In the genomic region with DNA sequence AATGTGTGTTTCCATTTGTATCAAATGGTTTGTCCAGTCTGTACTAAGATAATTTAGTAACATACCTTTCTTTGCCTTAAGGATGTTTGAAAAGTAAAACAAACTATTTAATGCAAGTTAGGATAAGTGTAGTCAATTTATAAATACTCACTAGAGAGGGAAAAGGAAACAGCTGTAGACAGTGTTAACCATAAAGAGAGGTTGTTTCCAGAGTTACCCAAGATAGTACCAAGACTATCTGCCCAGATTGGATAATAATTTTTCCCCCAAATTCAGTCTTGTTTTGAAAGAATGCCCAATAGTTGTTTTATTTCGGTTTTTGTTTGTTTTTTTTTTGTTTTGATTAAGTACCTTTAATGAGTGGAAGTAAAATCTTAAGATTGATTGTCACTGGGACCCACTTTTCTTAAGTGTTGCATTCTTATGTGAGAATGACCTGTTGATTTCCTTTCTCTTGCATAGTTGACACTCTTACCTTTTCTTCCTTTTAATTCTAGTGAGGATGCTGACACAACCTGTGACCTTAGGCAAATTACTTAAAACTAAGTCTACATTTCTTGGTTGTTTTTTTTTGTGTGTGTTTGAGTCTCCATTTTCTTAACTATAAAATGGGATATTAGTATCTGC, we compare ENCODE assay signal across 14 cellular contexts. TPM values are rescaled to one million over a fixed set of nuclear protein-coding genes. Genes with fewer than 3 reads are reported as not detected.
DNase-seq lines count a peak whose midpoint lies in the region; ATAC-seq, FAIRE-seq and TF ChIP-seq lines count a peak whose summit lies in the region.
"Had no signal": no experiment of that assay in that cellular context is flagged by ENCODE, and none has a peak within 500 bp of the region (broad histone marks: within the 10 kb centered on the region; RNA-seq: fewer than 3 reads in every experiment).

No MANE protein-coding gene starts in this region.

- no peak for DNase-seq in CD4-positive, alpha-beta T cell
- DNase-seq in Kasumi-1 (lab: John Stamatoyannopoulos, UW): peak; percentile 17 to 52
- DNase-seq in tibial artery: no peak
- no peak for DNase-seq in GDM1 (lab: John Stamatoyannopoulos, UW)
- DNase-seq in ecto neural progenitor cell (ENCODE audit: low spot score): no peak
- DNase-seq: activated CD4-positive, alpha-beta T cell treated with anti-CD3 and anti-CD28 coated beads for 4 hours; EL; left cardiac atrium; naive thymus-derived CD8-positive, alpha-beta T cell; SK-N-SH had no signal

- H3K4me1 Mint-ChIP-seq in CD4-positive, alpha-beta T cell (ENCODE audit: low read depth): peaks cover 49% of the 10 kb centered on the region

- ATAC-seq in CD4-positive, alpha-beta T cell (ENCODE audit: poor library complexity): no peak
- ATAC-seq in GM18907 (IDR thresholded peaks at IDR 0.05; ENCODE audit: unreplicated experiment) (peak; percentile 47), HG03039 (IDR thresholded peaks at IDR 0.05; ENCODE audit: unreplicated experiment) (no peak)
- ATAC-seq: left cardiac atrium; naive thymus-derived CD8-positive, alpha-beta T cell had no signal

- H3K27me3 Mint-ChIP-seq in CD4-positive, alpha-beta T cell: no peaks in the 10 kb centered on the region
- H3K27me3 Mint-ChIP-seq: naive thymus-derived CD8-positive, alpha-beta T cell; stimulated activated naive CD8-positive, alpha-beta T cell treated with anti-CD3 and anti-CD28 coated beads, Interleukin-15, Interleukin-2, amounts not matched to agents 100 ng/mL and 50 ng/mL, for 24 hours had no signal

- H3K9me3 ChIP-seq in CD4-positive, alpha-beta T cell (ENCODE audit: control insufficient read depth, low read length): no peaks in the 10 kb centered on the region
- no peaks in the 10 kb centered on the region for H3K9me3 ChIP-seq in tibial artery
- H3K9me3 ChIP-seq: SK-N-SH had no signal

- peak overlapping the region; percentile 22 for H3K27ac Mint-ChIP-seq in CD4-positive, alpha-beta T cell
- H3K27ac Mint-ChIP-seq: stimulated activated naive CD8-positive, alpha-beta T cell treated with anti-CD3 and anti-CD28 coated beads, Interleukin-15, Interleukin-2, amounts not matched to agents 100 ng/mL and 50 ng/mL, for 24 hours had no signal

- H3K36me3 Mint-ChIP-seq in CD4-positive, alpha-beta T cell (ENCODE audit: low read depth): peaks cover 29% of the 10 kb centered on the region

- peaks cover 0 to 19% (median 7%) of the 10 kb centered on the region in 3 donors for H3K36me3 ChIP-seq in tibial artery

- TF ChIP-seq CTCF in CD4-positive, alpha-beta T cell (IDR thresholded peaks at IDR 0.05): no peak
- no peak for TF ChIP-seq CTCF in tibial artery (IDR thresholded peaks at IDR 0.05)

- H3K9me3 Mint-ChIP-seq in CD4-positive, alpha-beta T cell: no peaks in the 10 kb centered on the region
- H3K9me3 Mint-ChIP-seq: naive thymus-derived CD8-positive, alpha-beta T cell; stimulated activated naive CD8-positive, alpha-beta T cell treated with anti-CD3 and anti-CD28 coated beads, Interleukin-15, Interleukin-2, amounts not matched to agents 100 ng/mL and 50 ng/mL, for 24 hours had no signal

- no peak overlapping the region for H3K27ac ChIP-seq in CD4-positive, alpha-beta T cell (ENCODE audit: low read depth, low read length)
- H3K27ac ChIP-seq in tibial artery: no peak overlapping the region

- no peak overlapping the region for H3K4me3 ChIP-seq in tibial artery

- intact Hi-C loops in CD4-positive, alpha-beta T cell (cut with DNase I, micrococcal nuclease): no loop called here
- intact Hi-C loops in tibial artery (cut with DNase I; ENCODE audit: low total_unique reads): no loop called here

- peaks cover 0 to 34% (median 16%) of the 10 kb centered on the region in 4 donors for H3K4me1 ChIP-seq in tibial artery

- no peaks in the 10 kb centered on the region for H3K27me3 ChIP-seq in CD4-positive, alpha-beta T cell (ENCODE audit: control insufficient read depth, insufficient read depth, low read length)
- H3K27me3 ChIP-seq in tibial artery: no peaks in the 10 kb centered on the region

- CTCF ChIA-PET in CD4-positive, alpha-beta T cell (lab: Charles Lee): interaction anchor here (1.6 kb wide), 1 partner anchor 25 kb away, joined by 5 read pairs; no protein-coding TSS in a partner anchor

- POLR2A ChIA-PET in CD4-positive, alpha-beta T cell (lab: Charles Lee): no interaction called here

- peak overlapping the region; percentile 49 for H3K4me3 Mint-ChIP-seq in CD4-positive, alpha-beta T cell
- H3K4me3 Mint-ChIP-seq: stimulated activated naive CD8-positive, alpha-beta T cell treated with anti-CD3 and anti-CD28 coated beads, Interleukin-15, Interleukin-2, amounts not matched to agents 100 ng/mL and 50 ng/mL, for 24 hours had no signal

- FAIRE-seq in endometrium (lab: Jason Lieb, UNC): peak; percentile 21

RNA-seq across cellular contexts. Expression of a gene that starts 12.8 kb away (rescaled TPM):
- 10 to 100 TPM; 50.3 to 51.2 TPM for total RNA-seq in CD4-positive, alpha-beta T cell

RNA-seq across cellular contexts. Expression of a gene that starts 55.4 kb away (rescaled TPM):
- not detected for total RNA-seq in CD4-positive, alpha-beta T cell
- total RNA-seq: naive thymus-derived CD8-positive, alpha-beta T cell had no signal

Comparison
In these comparisons a context has a peak if more than half of its experiments do, and no peak if none do; other contexts are left out.
1. DNase-seq: peak in Kasumi-1 (2 of 2); none in CD4-positive, alpha-beta T cell (0 of 10), tibial artery (0 of 2), GDM1 (single experiment) and ecto neural progenitor cell (single experiment).